In genomic region chr15:60087561-60087960, GRCh38 we compare ENCODE assay signal across 27 cellular contexts.
"Had no signal": no experiment of that assay in that cellular context is flagged by ENCODE, and none has a peak within 500 bp of the region (broad histone marks: within the 10 kb centered on the region; RNA-seq: fewer than 3 reads in every experiment).

No MANE protein-coding gene starts in this region.

- H3K36me3 ChIP-seq: neutrophil, pancreas, right atrium auricular region, tibial artery had no signal

- H3K27ac Mint-ChIP-seq: activated naive CD4-positive, alpha-beta T cell treated with anti-CD3 and anti-CD28 coated beads for 36 hours; activated naive CD8-positive, alpha-beta T cell treated with anti-CD3 and anti-CD28 coated beads, Interleukin-2, amount 10 ng/mL, durations not matched to agents 7 days and 5 days; dendritic cell treated with granulocyte-macrophage colony-stimulating factor and Interleukin-4, amounts not matched to agents 40 ng/mL and 50 ng/mL, for 4 days; immature natural killer cell; natural killer cell; stimulated activated naive CD8-positive, alpha-beta T cell treated with anti-CD3 and anti-CD28 coated beads, Interleukin-15, amount 100 ng/mL, for 72 hours; T-helper 17 cell had no signal

- H3K4me2 ChIP-seq: hepatocyte had no signal

- H3K9me3 ChIP-seq: neutrophil, pancreas, psoas muscle, right atrium auricular region, tibial artery had no signal

- H3K27me3 Mint-ChIP-seq: dendritic cell treated with granulocyte-macrophage colony-stimulating factor and Interleukin-4, amounts not matched to agents 40 ng/mL and 50 ng/mL, for 4 days had no signal

- H3K79me2 ChIP-seq: hepatocyte had no signal

- ATAC-seq: activated T-cell treated with anti-CD3 and anti-CD28 coated beads, Interleukin-2, amount 50 U/mL, for 4 hours; left ventricle myocardium superior; natural killer cell; pancreas; psoas muscle; stimulated activated naive CD8-positive, alpha-beta T cell treated with anti-CD3 and anti-CD28 coated beads, Interleukin-15, amount 100 ng/mL, for 72 hours; T-helper 17 cell had no signal

- H3K27ac ChIP-seq: hepatocyte, neutrophil, pancreas, psoas muscle, right atrium auricular region, tibial artery had no signal

- H3K4me3 ChIP-seq: hepatocyte, pancreas, psoas muscle, right atrium auricular region, tibial artery had no signal

- H3K4me1 ChIP-seq: pancreas, psoas muscle, right atrium auricular region, tibial artery had no signal

- H3K4me3 Mint-ChIP-seq: activated naive CD4-positive, alpha-beta T cell treated with anti-CD3 and anti-CD28 coated beads for 36 hours; activated naive CD8-positive, alpha-beta T cell treated with anti-CD3 and anti-CD28 coated beads, Interleukin-2, amount 10 ng/mL, durations not matched to agents 7 days and 5 days; activated T-cell treated with anti-CD3 and anti-CD28 coated beads, Interleukin-2, amount 50 U/mL, for 4 hours; brain; dendritic cell treated with granulocyte-macrophage colony-stimulating factor and Interleukin-4, amounts not matched to agents 40 ng/mL and 50 ng/mL, for 4 days; immature natural killer cell; natural killer cell; stimulated activated naive CD8-positive, alpha-beta T cell treated with anti-CD3 and anti-CD28 coated beads, Interleukin-15, amount 100 ng/mL, for 72 hours; T-helper 17 cell had no signal

- H3K4me1 Mint-ChIP-seq: activated naive CD8-positive, alpha-beta T cell treated with anti-CD3 and anti-CD28 coated beads, Interleukin-2, amount 10 ng/mL, durations not matched to agents 7 days and 5 days; immature natural killer cell; natural killer cell had no signal

- H3K27me3 ChIP-seq: neutrophil, pancreas, right atrium auricular region, tibial artery had no signal

- H2AFZ ChIP-seq: hepatocyte had no signal

- H3K9me3 Mint-ChIP-seq: activated naive CD4-positive, alpha-beta T cell treated with anti-CD3 and anti-CD28 coated beads for 36 hours; activated naive CD8-positive, alpha-beta T cell treated with anti-CD3 and anti-CD28 coated beads, Interleukin-2, amount 10 ng/mL, durations not matched to agents 7 days and 5 days; activated T-cell treated with anti-CD3 and anti-CD28 coated beads, Interleukin-2, amount 50 U/mL, for 4 hours; dendritic cell treated with granulocyte-macrophage colony-stimulating factor and Interleukin-4, amounts not matched to agents 40 ng/mL and 50 ng/mL, for 4 days; immature natural killer cell; natural killer cell; stimulated activated naive CD8-positive, alpha-beta T cell treated with anti-CD3 and anti-CD28 coated beads, Interleukin-15, amount 100 ng/mL, for 72 hours had no signal

- DNase-seq: activated CD4-positive, alpha-beta T cell treated with anti-CD3 and anti-CD28 coated beads for 4 hours; activated CD4-positive, alpha-beta T cell treated with anti-CD3 and anti-CD28 coated beads, Interleukin-2, amount 50 U/mL, for 48 hours; activated CD4-positive, CD25-positive, alpha-beta regulatory T cell; activated CD8-positive, alpha-beta memory T cell treated with anti-CD3 and anti-CD28 coated beads, Interleukin-2, amount 50 U/mL, for 48 hours; activated naive CD4-positive, alpha-beta T cell treated with anti-CD3 and anti-CD28 coated beads for 36 hours; activated naive CD8-positive, alpha-beta T cell treated with anti-CD3 and anti-CD28 coated beads, Interleukin-2, amount 10 ng/mL, durations not matched to agents 7 days and 5 days; activated T-cell treated with anti-CD3 and anti-CD28 coated beads, Interleukin-2, amount 50 U/mL, for 4 hours; effector CD4-positive, alpha-beta T cell; erythroblast; glutamatergic neuron; immature natural killer cell; kidney glomerular epithelial cell; left ventricle myocardium superior; mammary epithelial cell; midbrain; natural killer cell; pancreas; psoas muscle; stimulated activated CD4-positive, alpha-beta T cell treated with anti-CD3 and anti-CD28 coated beads, Interleukin-4, amount 100 ng/mL, for 24 hours; stimulated activated naive CD8-positive, alpha-beta T cell treated with anti-CD3 and anti-CD28 coated beads, Interleukin-15, amount 100 ng/mL, for 72 hours; T-helper 17 cell; tibial artery had no signal

- H3K36me3 Mint-ChIP-seq: activated naive CD8-positive, alpha-beta T cell treated with anti-CD3 and anti-CD28 coated beads, Interleukin-2, amount 10 ng/mL, durations not matched to agents 7 days and 5 days; brain; immature natural killer cell; natural killer cell had no signal
